Comparison of ENCODE assay signal across 8 cellular contexts in genomic region chr13:52850396-52851152, GRCh38. TPM values are rescaled to one million over a fixed set of nuclear protein-coding genes. Genes with fewer than 3 reads are reported as not detected.
DNase-seq lines count a peak whose midpoint lies in the region; ATAC-seq and TF ChIP-seq lines count a peak whose summit lies in the region.

No MANE protein-coding gene starts in this region.

- intact Hi-C loops in CD14-positive monocyte (cut with micrococcal nuclease): no loop called here

- peaks cover 9% of the 10 kb centered on the region in 2 donors for H3K36me3 Mint-ChIP-seq in CD14-positive monocyte
- H3K36me3 Mint-ChIP-seq in progenitor cell of endocrine pancreas (ENCODE audit: insufficient read depth): peaks cover 1% of the 10 kb centered on the region

- DNase-seq in CD14-positive monocyte (ENCODE audit: low spot score): no peak
- peak; percentile 84 for DNase-seq in NCI-H82 (lab: John Stamatoyannopoulos, UW)
- no peak for DNase-seq in astrocyte of the cerebellum (ENCODE audit: low read depth)
- DNase-seq in hepatic stellate cell (ENCODE audit: low spot score): peak; percentile 63
- peak; percentile 86 for DNase-seq in progenitor cell of endocrine pancreas (ENCODE audit: low spot score, unreplicated experiment)
- DNase-seq in activated gamma-delta T cell (lab: John Stamatoyannopoulos, UW): no peak

- in situ Hi-C loops in astrocyte of the cerebellum (cut with HindIII; ENCODE audit: low sequenced_read_pairs): no loop called here

- peak; percentile 64 for ATAC-seq in GM18907 (IDR thresholded peaks at IDR 0.05; ENCODE audit: unreplicated experiment)
- peak; percentile 63 for ATAC-seq in HG03280 (IDR thresholded peaks at IDR 0.05; ENCODE audit: unreplicated experiment)

- H3K4me3 Mint-ChIP-seq in CD14-positive monocyte (peak overlapping the region; percentile 71 to 93), progenitor cell of endocrine pancreas (ENCODE audit: low read depth) (peak overlapping the region; percentile 82)

- TF ChIP-seq CTCF in CD14-positive monocyte (IDR thresholded peaks at IDR 0.05) (no peak), astrocyte of the cerebellum (IDR thresholded peaks at IDR 0.05; ENCODE audit: low read depth, low read length, missing control alignments) (peak; percentile 12), progenitor cell of endocrine pancreas (IDR thresholded peaks at IDR 0.05; ENCODE audit: unreplicated experiment) (peak; percentile 34)

- peak overlapping the region; percentile 49 for H3K4me3 ChIP-seq in astrocyte of the cerebellum (ENCODE audit: low read depth, low read length)

- H3K27me3 Mint-ChIP-seq in CD14-positive monocyte (ENCODE audit: low read depth in 3 of 3) (peaks cover 67 to 91% (median 83%) of the 10 kb centered on the region in 3 donors), progenitor cell of endocrine pancreas (peaks cover 41% of the 10 kb centered on the region)

- H3K9me3 Mint-ChIP-seq in CD14-positive monocyte: peaks cover 12 to 54% (median 32%) of the 10 kb centered on the region in 7 donors
- H3K9me3 Mint-ChIP-seq in progenitor cell of endocrine pancreas (ENCODE audit: low read depth): no peaks in the 10 kb centered on the region

- H3K4me1 Mint-ChIP-seq in CD14-positive monocyte (peaks cover 21% of the 10 kb centered on the region), progenitor cell of endocrine pancreas (ENCODE audit: low read depth) (peaks cover 16% of the 10 kb centered on the region)

- H3K27ac Mint-ChIP-seq in CD14-positive monocyte (no peak overlapping the region), progenitor cell of endocrine pancreas (peak overlapping the region; percentile 96)

RNA-seq across cellular contexts. Expression of gene PCDH8, which starts 2.1 kb away (rescaled TPM):
- polyA plus RNA-seq in CD14-positive monocyte: not detected
- 0.17 and 0.42 TPM in 2 replicates for total RNA-seq in progenitor cell of endocrine pancreas

Comparison
In these comparisons a context has a peak if more than half of its experiments do, and no peak if none do; other contexts are left out.
1. DNase-seq: peak in NCI-H82 (single experiment), hepatic stellate cell (single experiment) and progenitor cell of endocrine pancreas (single experiment); none in CD14-positive monocyte (single experiment), astrocyte of the cerebellum (single experiment) and activated gamma-delta T cell (single experiment).